In the genomic region with DNA sequence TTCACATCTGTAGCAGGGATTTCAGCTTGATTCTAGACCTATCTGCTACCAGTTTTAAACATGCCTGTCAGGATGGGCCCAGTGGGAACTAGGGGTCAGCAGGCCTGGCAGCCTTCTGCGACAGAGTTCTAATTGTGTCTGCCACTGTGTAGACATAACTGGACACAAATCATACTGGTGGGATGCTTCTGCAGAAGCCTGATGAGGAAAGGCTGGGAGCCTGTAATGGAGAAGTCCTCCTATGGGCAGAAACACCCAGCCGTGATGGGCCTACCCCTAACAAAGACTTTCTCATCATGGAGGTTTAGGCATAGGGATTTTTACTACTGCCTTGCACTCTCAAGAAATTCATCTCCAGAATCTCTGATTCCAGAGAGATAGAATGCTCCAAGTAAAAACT, we compare ENCODE assay signal across 17 cellular contexts.
DNase-seq lines count a peak whose midpoint lies in the region; ATAC-seq, FAIRE-seq and TF ChIP-seq lines count a peak whose summit lies in the region.
"Had no signal": no experiment of that assay in that cellular context is flagged by ENCODE, and none has a peak within 500 bp of the region (broad histone marks: within the 10 kb centered on the region; RNA-seq: fewer than 3 reads in every experiment).

No MANE protein-coding gene starts in this region.

- H3K27me3 ChIP-seq in GM23338 (ENCODE audit: insufficient read depth): no peaks in the 10 kb centered on the region
- H3K27me3 ChIP-seq in OCI-LY1 (ENCODE audit: insufficient read depth, low read length): no peaks in the 10 kb centered on the region
- no peaks in the 10 kb centered on the region for H3K27me3 ChIP-seq in keratinocyte (ENCODE audit: control insufficient read depth, extremely low read depth, insufficient read depth, low read length)
- H3K27me3 ChIP-seq in tibial nerve: no peaks in the 10 kb centered on the region
- H3K27me3 ChIP-seq: BLaER1 treated with 17β-estradiol and CSF1 and Interleukin-3, amounts not matched to agents 10 nM and 100 nM; foreskin keratinocyte; heart right ventricle; spleen; vagina had no signal

- TF ChIP-seq CTCF in GM10266 (IDR thresholded peaks at IDR 0.05; ENCODE audit: control insufficient read depth, insufficient read depth, low read depth, missing control alignments): peak; percentile 2
- TF ChIP-seq CTCF in GM23338 (conservative IDR thresholded peaks at IDR 0.05; ENCODE audit: low read depth in 2 of 2): no peak
- TF ChIP-seq CTCF in OCI-LY1 (IDR thresholded peaks at IDR 0.05; ENCODE audit: low read length): no peak
- TF ChIP-seq CTCF in keratinocyte (optimal IDR thresholded peaks at IDR 0.05 in 1 of 3, IDR thresholded peaks at IDR 0.05 in 1 of 3, conservative IDR thresholded peaks at IDR 0.05 in 1 of 3; ENCODE audit: extremely low read depth in 1 of 3, insufficient read depth in 2 of 3, low read length in 3 of 3): no peak
- TF ChIP-seq CTCF in tibial nerve (IDR thresholded peaks at IDR 0.05): no peak

- peak overlapping the region; percentile 36; the same call in 1 of the 2 replicates for H3K4me2 ChIP-seq in GM23338
- peak overlapping the region; percentile 41; the same call in 1 of the 2 replicates for H3K4me2 ChIP-seq in OCI-LY1 (ENCODE audit: low read length)
- H3K4me2 ChIP-seq in keratinocyte (ENCODE audit: control insufficient read depth, extremely low read depth, insufficient read depth, low read depth, low read length): no peak overlapping the region
- H3K4me2 ChIP-seq: BLaER1 treated with 17β-estradiol and CSF1 and Interleukin-3, amounts not matched to agents 10 nM and 100 nM had no signal

- H4K20me1 ChIP-seq in GM23338 (replicated peaks; ENCODE audit: insufficient read depth) (no peaks in the 10 kb centered on the region), OCI-LY1 (ENCODE audit: insufficient read depth, low read length) (no peaks in the 10 kb centered on the region), keratinocyte (ENCODE audit: control insufficient read depth, extremely low read depth, insufficient read depth, low read length) (no peaks in the 10 kb centered on the region)
- H4K20me1 ChIP-seq: BLaER1 treated with 17β-estradiol and CSF1 and Interleukin-3, amounts not matched to agents 10 nM and 100 nM had no signal

- H3K36me3 ChIP-seq in GM23338 (ENCODE audit: insufficient read depth) (no peaks in the 10 kb centered on the region), OCI-LY1 (ENCODE audit: insufficient read depth, low read length) (no peaks in the 10 kb centered on the region), keratinocyte (ENCODE audit: control insufficient read depth in 2 of 2, extremely low read depth in 1 of 2, insufficient read depth in 2 of 2, low read length in 2 of 2) (no peaks in the 10 kb centered on the region), tibial nerve (no peaks in the 10 kb centered on the region)
- H3K36me3 ChIP-seq: BLaER1 treated with 17β-estradiol and CSF1 and Interleukin-3, amounts not matched to agents 10 nM and 100 nM; heart right ventricle; spleen; vagina had no signal

- no peaks in the 10 kb centered on the region for H3K9me3 Mint-ChIP-seq in GM23338
- H3K9me3 Mint-ChIP-seq: activated T-cell treated with anti-CD3 and anti-CD28 coated beads, Interleukin-2, amount 50 U/mL, for 24 hours; naive B cell; stimulated activated memory B cell treated with anti-CD40 and anti-IgM and Interleukin-4, amounts not matched to agents 10 μg/mL and 1 μg/mL and 100 μg/mL, for 72 hours had no signal

- TF ChIP-seq EP300 in tibial nerve (IDR thresholded peaks at IDR 0.05): no peak

- no peaks in the 10 kb centered on the region for H3K9me1 ChIP-seq in keratinocyte (ENCODE audit: control insufficient read depth, extremely low read depth, insufficient read depth, low read length)

- peaks cover 3% of the 10 kb centered on the region for H3K4me1 Mint-ChIP-seq in GM23338
- H3K4me1 Mint-ChIP-seq: stimulated activated memory B cell treated with anti-CD40 and anti-IgM and Interleukin-4, amounts not matched to agents 10 μg/mL and 1 μg/mL and 100 μg/mL, for 72 hours had no signal

- no peaks in the 10 kb centered on the region for H3K36me3 Mint-ChIP-seq in GM23338 (ENCODE audit: low read depth)
- H3K36me3 Mint-ChIP-seq: brain; naive B cell; stimulated activated memory B cell treated with anti-CD40 and anti-IgM and Interleukin-4, amounts not matched to agents 10 μg/mL and 1 μg/mL and 100 μg/mL, for 72 hours had no signal

- no peak for FAIRE-seq in keratinocyte (lab: Jason Lieb, UNC)

- H3K4me3 Mint-ChIP-seq in GM23338: no peak overlapping the region
- H3K4me3 Mint-ChIP-seq: activated T-cell treated with anti-CD3 and anti-CD28 coated beads, Interleukin-2, amount 50 U/mL, for 24 hours; brain; naive B cell; stimulated activated memory B cell treated with anti-CD40 and anti-IgM and Interleukin-4, amounts not matched to agents 10 μg/mL and 1 μg/mL and 100 μg/mL, for 72 hours had no signal

- H3K27ac Mint-ChIP-seq in GM23338: no peak overlapping the region
- H3K27ac Mint-ChIP-seq: activated T-cell treated with anti-CD3 and anti-CD28 coated beads, Interleukin-2, amount 50 U/mL, for 24 hours; brain; naive B cell; stimulated activated memory B cell treated with anti-CD40 and anti-IgM and Interleukin-4, amounts not matched to agents 10 μg/mL and 1 μg/mL and 100 μg/mL, for 72 hours had no signal

- no peak for TF ChIP-seq POLR2A in tibial nerve (IDR thresholded peaks at IDR 0.05)

- no peak overlapping the region for H3K27ac ChIP-seq in GM23338 (ENCODE audit: low read depth)
- no peak overlapping the region for H3K27ac ChIP-seq in OCI-LY1 (ENCODE audit: low read depth, low read length, poor library complexity, severe bottlenecking)
- H3K27ac ChIP-seq in keratinocyte (ENCODE audit: control insufficient read depth, insufficient read depth, low read length): no peak overlapping the region
- no peak overlapping the region for H3K27ac ChIP-seq in tibial nerve
- H3K27ac ChIP-seq: BLaER1 treated with 17β-estradiol and CSF1 and Interleukin-3, amounts not matched to agents 10 nM and 100 nM; foreskin keratinocyte; heart right ventricle; spleen; vagina had no signal

- H2AFZ ChIP-seq in GM23338: peak overlapping the region; percentile 87; the same call in 1 of the 2 replicates
- no peak overlapping the region for H2AFZ ChIP-seq in OCI-LY1 (ENCODE audit: low read length)
- H2AFZ ChIP-seq in keratinocyte (ENCODE audit: control insufficient read depth, low read length): peak overlapping the region; percentile 2

- H3F3A ChIP-seq in GM23338 (replicated peaks; ENCODE audit: low read depth) (no peaks in the 10 kb centered on the region), OCI-LY1 (ENCODE audit: insufficient read depth, low read length) (no peaks in the 10 kb centered on the region)

- H3K4me3 ChIP-seq in GM23338: no peak overlapping the region
- no peak overlapping the region for H3K4me3 ChIP-seq in OCI-LY1 (ENCODE audit: low read depth, low read length, poor library complexity, severe bottlenecking)
- H3K4me3 ChIP-seq in keratinocyte (ENCODE audit: control insufficient read depth in 2 of 3, extremely low read depth in 1 of 3, insufficient read depth in 2 of 3, low read depth in 1 of 3, low read length in 3 of 3): no peak overlapping the region
- H3K4me3 ChIP-seq in tibial nerve: no peak overlapping the region
- H3K4me3 ChIP-seq: BLaER1 treated with 17β-estradiol and CSF1 and Interleukin-3, amounts not matched to agents 10 nM and 100 nM; heart right ventricle; spleen; vagina had no signal

- ATAC-seq in GM23338 (no peak), GM18858 (IDR thresholded peaks at IDR 0.05; ENCODE audit: unreplicated experiment) (no peak), GM21825 (IDR thresholded peaks at IDR 0.05; ENCODE audit: unreplicated experiment) (no peak)

- dilution Hi-C loops in keratinocyte (cut with MboI; ENCODE audit: extremely low pct_ligation_motif_present, low sequenced_read_pairs): no loop called here

- H3K4me1 ChIP-seq in GM23338 (ENCODE audit: insufficient read depth) (no peaks in the 10 kb centered on the region), OCI-LY1 (ENCODE audit: insufficient read depth, low read length, severe bottlenecking) (peaks cover 3% of the 10 kb centered on the region), keratinocyte (ENCODE audit: control insufficient read depth, extremely low read depth, insufficient read depth, low read length) (peaks cover 22% of the 10 kb centered on the region), tibial nerve (no peaks in the 10 kb centered on the region)
- H3K4me1 ChIP-seq: spleen, vagina had no signal

- no peaks in the 10 kb centered on the region for H3K27me3 Mint-ChIP-seq in GM23338 (ENCODE audit: insufficient read depth, low read depth, poor library complexity)

- H3K79me2 ChIP-seq in GM23338 (replicated peaks; ENCODE audit: insufficient read depth): no peaks in the 10 kb centered on the region
- no peaks in the 10 kb centered on the region for H3K79me2 ChIP-seq in OCI-LY1 (ENCODE audit: insufficient read depth, low read length)
- H3K79me2 ChIP-seq in keratinocyte (ENCODE audit: control insufficient read depth, insufficient read depth, low read length): no peaks in the 10 kb centered on the region

- H3K9me2 ChIP-seq in GM23338 (ENCODE audit: insufficient read depth): no peaks in the 10 kb centered on the region
- H3K9me2 ChIP-seq in OCI-LY1 (ENCODE audit: low read depth, low read length): no peaks in the 10 kb centered on the region

- DNase-seq in GM10266 (ENCODE audit: extremely low spot score): no peak
- DNase-seq in GM23338 (ENCODE audit: low spot score): no peak
- no peak for DNase-seq in keratinocyte (ENCODE audit: low read depth, low spot score)
- DNase-seq in tibial nerve (ENCODE audit: low spot score in 2 of 2): no peak
- no peak for DNase-seq in activated CD8-positive, alpha-beta memory T cell treated with anti-CD3 and anti-CD28 coated beads, Interleukin-2, amount 50 U/mL, for 4 hours

- 69 to 71% methylated on average over 2 of the region's 2 CpGs for WGBS in tibial nerve, 2 donors

- no peaks in the 10 kb centered on the region for H3K9me3 ChIP-seq in OCI-LY1 (ENCODE audit: low read length)
- no peaks in the 10 kb centered on the region for H3K9me3 ChIP-seq in keratinocyte (ENCODE audit: control insufficient read depth, low read depth, low read length)
- H3K9me3 ChIP-seq in tibial nerve: no peaks in the 10 kb centered on the region
- H3K9me3 ChIP-seq: BLaER1 treated with 17β-estradiol and CSF1 and Interleukin-3, amounts not matched to agents 10 nM and 100 nM; heart right ventricle; spleen; vagina had no signal

- H3K9ac ChIP-seq in OCI-LY1 (ENCODE audit: low read length): no peak overlapping the region
- H3K9ac ChIP-seq in keratinocyte (ENCODE audit: control insufficient read depth, extremely low read depth, insufficient read depth, low read length): no peak overlapping the region
- H3K9ac ChIP-seq: BLaER1 treated with 17β-estradiol and CSF1 and Interleukin-3, amounts not matched to agents 10 nM and 100 nM had no signal

TF ChIP-seq in GM23338, 12 proteins besides CTCF, POLR2A, EP300 and RAD21 (continues in another document):
- TF ChIP-seq EZH2phosphoT487 (IDR thresholded peaks at IDR 0.05; ENCODE audit: unreplicated experiment): no peak
